In the genomic region with DNA sequence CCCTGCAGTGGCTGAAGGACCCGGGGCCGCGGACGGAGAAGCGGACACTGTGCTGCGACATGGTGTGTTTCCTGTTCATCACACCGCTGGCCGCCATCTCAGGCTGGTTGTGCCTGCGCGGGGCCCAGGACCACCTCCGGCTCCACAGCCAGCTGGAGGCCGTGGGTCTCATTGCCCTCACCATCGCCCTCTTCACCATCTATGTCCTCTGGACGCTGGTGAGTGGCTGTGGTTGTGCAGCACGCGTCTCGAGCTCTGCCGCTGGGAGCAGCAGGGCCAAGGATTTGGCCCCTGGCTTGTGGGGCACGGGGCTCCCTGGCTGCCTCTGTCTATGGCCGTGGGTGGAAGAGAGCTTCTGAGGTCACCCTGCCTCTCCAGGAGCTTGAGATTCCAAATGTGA, we compare ENCODE assay signal across 17 cellular contexts. TPM values are rescaled to one million over a fixed set of nuclear protein-coding genes. Genes with fewer than 3 reads are reported as not detected.
A peak's percentile ranks its signal among the peaks of the same experiment; 100 is the strongest.
DNase-seq lines count a peak whose midpoint lies in the region; ATAC-seq and TF ChIP-seq lines count a peak whose summit lies in the region.
"Had no signal": no experiment of that assay in that cellular context is flagged by ENCODE, and none has a peak within 500 bp of the region (broad histone marks: within the 10 kb centered on the region; RNA-seq: fewer than 3 reads in every experiment).

No MANE protein-coding gene starts in this region.

- no peaks in the 10 kb centered on the region for H3K4me1 Mint-ChIP-seq in activated T-helper 17 cell treated with anti-CD3 and anti-CD28 coated beads, Interleukin-2, amount 50 U/mL, for 72 hours
- H3K4me1 Mint-ChIP-seq in nephron progenitor cell: peaks cover 12% of the 10 kb centered on the region
- H3K4me1 Mint-ChIP-seq: CD14-positive monocyte had no signal

- TF ChIP-seq CTCF in nephron progenitor cell (IDR thresholded peaks at IDR 0.05): no peak
- no peak for TF ChIP-seq CTCF in upper lobe of right lung (IDR thresholded peaks at IDR 0.05)

- intact Hi-C loops in upper lobe of right lung (cut with DNase I): no loop called here

- H3K9me3 Mint-ChIP-seq in activated naive CD4-positive, alpha-beta T cell treated with anti-CD3 and anti-CD28 coated beads, Interleukin-2, amount 50 U/mL, for 72 hours: no peaks in the 10 kb centered on the region
- H3K9me3 Mint-ChIP-seq in activated T-helper 17 cell treated with anti-CD3 and anti-CD28 coated beads, Interleukin-2, amount 50 U/mL, for 72 hours: no peaks in the 10 kb centered on the region
- H3K9me3 Mint-ChIP-seq in nephron progenitor cell: no peaks in the 10 kb centered on the region
- H3K9me3 Mint-ChIP-seq: CD4-positive, alpha-beta memory T cell had no signal

- H3K36me3 Mint-ChIP-seq in activated naive CD4-positive, alpha-beta T cell treated with anti-CD3 and anti-CD28 coated beads, Interleukin-2, amount 50 U/mL, for 72 hours: no peaks in the 10 kb centered on the region
- peaks cover 5% of the 10 kb centered on the region for H3K36me3 Mint-ChIP-seq in activated T-helper 17 cell treated with anti-CD3 and anti-CD28 coated beads, Interleukin-2, amount 50 U/mL, for 72 hours (ENCODE audit: low read depth)
- H3K36me3 Mint-ChIP-seq in nephron progenitor cell (ENCODE audit: low read depth): peaks cover 14% of the 10 kb centered on the region

- no peak overlapping the region for H3K4me3 Mint-ChIP-seq in activated T-helper 17 cell treated with anti-CD3 and anti-CD28 coated beads, Interleukin-2, amount 50 U/mL, for 72 hours
- no peak overlapping the region for H3K4me3 Mint-ChIP-seq in nephron progenitor cell
- H3K4me3 Mint-ChIP-seq: CD14-positive monocyte; CD4-positive, alpha-beta memory T cell had no signal

- DNase-seq in activated naive CD4-positive, alpha-beta T cell treated with anti-CD3 and anti-CD28 coated beads, Interleukin-2, amount 50 U/mL, for 72 hours (ENCODE audit: low spot score in 2 of 2): no peak
- DNase-seq in activated naive CD4-positive, alpha-beta T cell treated with Interleukin-2 at 50 U/mL for 16 hours: no peak
- no peak for DNase-seq in nephron progenitor cell
- no peak for DNase-seq in upper lobe of right lung
- DNase-seq in NCI-H2107 (lab: John Stamatoyannopoulos, UW): no peak
- DNase-seq in T-helper 2 cell: no peak
- no peak for DNase-seq in NCI-H774 (lab: John Stamatoyannopoulos, UW)
- DNase-seq: 8988T; CD4-positive, alpha-beta memory T cell; DMS153; DMS79; GDM1; GOT3 had no signal

- H3K4me3 ChIP-seq in upper lobe of right lung: no peak overlapping the region
- H3K4me3 ChIP-seq: BLaER1, HAP-1 had no signal

- no peak for ATAC-seq in activated naive CD4-positive, alpha-beta T cell treated with anti-CD3 and anti-CD28 coated beads, Interleukin-2, amount 50 U/mL, for 72 hours
- ATAC-seq in activated T-helper 17 cell treated with anti-CD3 and anti-CD28 coated beads, Interleukin-2, amount 50 U/mL, for 72 hours (replicated peaks): no peak
- ATAC-seq in upper lobe of right lung: peak; percentile 12

- no peaks in the 10 kb centered on the region for H3K27me3 Mint-ChIP-seq in activated T-helper 17 cell treated with anti-CD3 and anti-CD28 coated beads, Interleukin-2, amount 50 U/mL, for 72 hours
- H3K27me3 Mint-ChIP-seq in nephron progenitor cell (ENCODE audit: low read depth, poor library complexity): no peaks in the 10 kb centered on the region
- H3K27me3 Mint-ChIP-seq: CD4-positive, alpha-beta memory T cell had no signal

- H3K9me3 ChIP-seq in upper lobe of right lung: no peaks in the 10 kb centered on the region
- H3K9me3 ChIP-seq: BLaER1, HAP-1 had no signal

- H3K4me1 ChIP-seq in upper lobe of right lung: peaks cover 6% of the 10 kb centered on the region
- H3K4me1 ChIP-seq: HAP-1 had no signal

- H3K36me3 ChIP-seq in upper lobe of right lung: peaks cover 21% of the 10 kb centered on the region
- H3K36me3 ChIP-seq: HAP-1 had no signal

- no peaks in the 10 kb centered on the region for H3K27me3 ChIP-seq in upper lobe of right lung
- H3K27me3 ChIP-seq: BLaER1 had no signal

- peak overlapping the region; percentile 9 to 72 for H3K27ac Mint-ChIP-seq in activated naive CD4-positive, alpha-beta T cell treated with anti-CD3 and anti-CD28 coated beads, Interleukin-2, amount 50 U/mL, for 72 hours
- peak overlapping the region; percentile 50 for H3K27ac Mint-ChIP-seq in activated T-helper 17 cell treated with anti-CD3 and anti-CD28 coated beads, Interleukin-2, amount 50 U/mL, for 72 hours
- peak overlapping the region; percentile 95 for H3K27ac Mint-ChIP-seq in nephron progenitor cell
- H3K27ac Mint-ChIP-seq: CD14-positive monocyte had no signal

- H3K27ac ChIP-seq in upper lobe of right lung: no peak overlapping the region
- H3K27ac ChIP-seq: BLaER1 had no signal

RNA-seq across cellular contexts. Expression of gene HNRNPM, which starts 14.1 kb away (rescaled TPM):
- 100 to 1,000 TPM; 105 to 243 TPM for total RNA-seq in activated naive CD4-positive, alpha-beta T cell treated with anti-CD3 and anti-CD28 coated beads, Interleukin-2, amount 50 U/mL, for 72 hours
- 100 to 1,000 TPM; 155 to 289 TPM for total RNA-seq in activated T-helper 17 cell treated with anti-CD3 and anti-CD28 coated beads, Interleukin-2, amount 50 U/mL, for 72 hours
- total RNA-seq in upper lobe of right lung: 131 TPM

RNA-seq across cellular contexts. Expression of gene MARCHF2, which starts 17.5 kb away (rescaled TPM):
- total RNA-seq in activated naive CD4-positive, alpha-beta T cell treated with anti-CD3 and anti-CD28 coated beads, Interleukin-2, amount 50 U/mL, for 72 hours: 10 to 100 TPM in 1 of 2 donors, 1 to 10 TPM in 1; 7.3 to 14.9 TPM
- 10 to 100 TPM; 10.6 to 15.5 TPM for total RNA-seq in activated T-helper 17 cell treated with anti-CD3 and anti-CD28 coated beads, Interleukin-2, amount 50 U/mL, for 72 hours
- 58.7 TPM for total RNA-seq in upper lobe of right lung

RNA-seq across cellular contexts. Expression of gene RAB11B, which starts 40.5 kb away (rescaled TPM):
- total RNA-seq in activated naive CD4-positive, alpha-beta T cell treated with anti-CD3 and anti-CD28 coated beads, Interleukin-2, amount 50 U/mL, for 72 hours: 10 to 100 TPM; 76.6 to 81.5 TPM
- total RNA-seq in activated T-helper 17 cell treated with anti-CD3 and anti-CD28 coated beads, Interleukin-2, amount 50 U/mL, for 72 hours: 10 to 100 TPM; 79.0 to 81.1 TPM
- 114 TPM for total RNA-seq in upper lobe of right lung

Comparison
In these comparisons a context has a peak if more than half of its experiments do, and no peak if none do; other contexts are left out.
1. H3K27ac Mint-ChIP-seq: peak in every context shown above with its lines; median percentile 95 in nephron progenitor cell; 50 in activated T-helper 17 cell treated with anti-CD3 and anti-CD28 coated beads, Interleukin-2, amount 50 U/mL, for 72 hours; 40 in activated naive CD4-positive, alpha-beta T cell treated with anti-CD3 and anti-CD28 coated beads, Interleukin-2, amount 50 U/mL, for 72 hours.